8 cellular contexts compared by ENCODE assay signal in genomic region chr11:10934293-10934850, GRCh38.
DNase-seq lines count a peak whose midpoint lies in the region; ATAC-seq, FAIRE-seq and TF ChIP-seq lines count a peak whose summit lies in the region.

No MANE protein-coding gene starts in this region.

- WGBS in transverse colon (ENCODE audit: low coverage in 1 of 2), 2 donors, result 0 to 8% methylated on average over 5 to 9 of the region's 9 CpGs
- WGBS in lower leg skin, 2 donors, result 9 to 10% methylated on average over 9 of the region's 9 CpGs

- H3K27me3 ChIP-seq in transverse colon, result no peaks in the 10 kb centered on the region

- H3K4me1 ChIP-seq in transverse colon, result peaks cover 12 to 48% (median 27%) of the 10 kb centered on the region in 4 donors

- no peaks in the 10 kb centered on the region for H3K36me3 ChIP-seq in transverse colon

- H3K36me3 Mint-ChIP-seq in activated T-cell treated with anti-CD3 and anti-CD28 coated beads, Interleukin-2, amount 50 U/mL, for 72 hours (ENCODE audit: insufficient read depth in 2 of 2), result peaks cover 0 to 1% of the 10 kb centered on the region in 2 donors

- H3K4me3 Mint-ChIP-seq in activated T-cell treated with anti-CD3 and anti-CD28 coated beads, Interleukin-2, amount 50 U/mL, for 72 hours, result peak overlapping the region; percentile 83 to 90

- in situ Hi-C loops in transverse colon (cut with MboI; ENCODE audit: low pct_ligation_motif_present in 1 of 4, low pct_unique_long_range_greater_than_20kb in 1 of 4, low sequenced_read_pairs in 3 of 4), result loop anchor here in 3 of 4 donors (5.0 to 25.0 kb wide), 3 partner anchors 88 to 853 kb away; no protein-coding TSS in a partner anchor

- H3K4me1 Mint-ChIP-seq in activated T-cell treated with anti-CD3 and anti-CD28 coated beads, Interleukin-2, amount 50 U/mL, for 72 hours (ENCODE audit: low read depth), result peaks cover 23% of the 10 kb centered on the region

- H3K27ac Mint-ChIP-seq in activated T-cell treated with anti-CD3 and anti-CD28 coated beads, Interleukin-2, amount 50 U/mL, for 72 hours, result no peak overlapping the region

- FAIRE-seq in islet of Langerhans (lab: Jason Lieb, UNC), result peak; percentile 53

- TF ChIP-seq POLR2A in transverse colon (IDR thresholded peaks at IDR 0.05) (no peak), lower leg skin (IDR thresholded peaks at IDR 0.05) (no peak)

- peak; percentile 9 to 38 for DNase-seq in stimulated activated CD4-positive, alpha-beta T cell treated with anti-CD3 and anti-CD28 coated beads, Interleukin-4, amount 100 ng/mL, for 4 hours
- DNase-seq in stimulated activated CD4-positive, alpha-beta T cell treated with anti-CD3 and anti-CD28 coated beads, Interleukin-4, amount 100 ng/mL, for 1 hour, result no peak
- peak in 1 of 2 donors; percentile 11 for DNase-seq in activated T-cell treated with anti-CD3 and anti-CD28 coated beads, Interleukin-2, amount 50 U/mL, for 72 hours
- peak; percentile 46 for DNase-seq in transverse colon
- DNase-seq in NCI-H446 (lab: John Stamatoyannopoulos, UW), result no peak
- DNase-seq in lower leg skin (ENCODE audit: low spot score in 2 of 2), result no peak
- DNase-seq in T1000 (lab: John Stamatoyannopoulos, UW), result no peak

- TF ChIP-seq EP300 in transverse colon (IDR thresholded peaks at IDR 0.05; ENCODE audit: low read depth), result no peak

- intact Hi-C loops in transverse colon (cut with DNase I; ENCODE audit: low total_unique reads) (loop anchor here (5.0 to 10.0 kb wide), 2 partner anchors 330 to 853 kb away; no protein-coding TSS in a partner anchor), lower leg skin (cut with DNase I; ENCODE audit: low total_unique reads) (loop anchor here (2.0 kb wide), 1 partner anchor 90 kb away; no protein-coding TSS in a partner anchor)

- no peak for ATAC-seq in activated T-cell treated with anti-CD3 and anti-CD28 coated beads, Interleukin-2, amount 50 U/mL, for 72 hours (replicated peaks in 1 of 2)

- H3K27me3 Mint-ChIP-seq in activated T-cell treated with anti-CD3 and anti-CD28 coated beads, Interleukin-2, amount 50 U/mL, for 72 hours (ENCODE audit: low read depth), result peaks cover 59% of the 10 kb centered on the region

- H3K4me3 ChIP-seq in transverse colon (peak overlapping the region in 3 of 4 donors; percentile 31 to 54 (median 32)), lower leg skin (ENCODE audit: low read depth, poor library complexity, severe bottlenecking) (no peak overlapping the region)

- H3K27ac ChIP-seq in transverse colon, result peak overlapping the region; percentile 86 to 97 (median 94)

- no peak for TF ChIP-seq CTCF in transverse colon (IDR thresholded peaks at IDR 0.05)
- TF ChIP-seq CTCF in lower leg skin (IDR thresholded peaks at IDR 0.05), result no peak

- no peaks in the 10 kb centered on the region for H3K9me3 ChIP-seq in transverse colon

- H3K9me3 Mint-ChIP-seq in activated T-cell treated with anti-CD3 and anti-CD28 coated beads, Interleukin-2, amount 50 U/mL, for 72 hours, result no peaks in the 10 kb centered on the region

Comparison
In these comparisons a context has a peak if more than half of its experiments do, and no peak if none do; other contexts are left out.
1. DNase-seq: peak in stimulated activated CD4-positive, alpha-beta T cell treated with anti-CD3 and anti-CD28 coated beads, Interleukin-4, amount 100 ng/mL, for 4 hours (2 of 2) and transverse colon (single experiment); none in stimulated activated CD4-positive, alpha-beta T cell treated with anti-CD3 and anti-CD28 coated beads, Interleukin-4, amount 100 ng/mL, for 1 hour (single experiment), NCI-H446 (0 of 2), lower leg skin (0 of 2) and T1000 (single experiment).